In genomic region chr12:8917751-8918150, GRCh38 we compare ENCODE assay signal across 1 cellular context.
TF ChIP-seq lines count a peak whose summit lies in the region.

No MANE protein-coding gene starts in this region.

TF ChIP-seq in GM23338, 12 proteins besides CTCF, POLR2A, EP300 and RAD21 (continued from another document):
- TF ChIP-seq, protein P1, sequence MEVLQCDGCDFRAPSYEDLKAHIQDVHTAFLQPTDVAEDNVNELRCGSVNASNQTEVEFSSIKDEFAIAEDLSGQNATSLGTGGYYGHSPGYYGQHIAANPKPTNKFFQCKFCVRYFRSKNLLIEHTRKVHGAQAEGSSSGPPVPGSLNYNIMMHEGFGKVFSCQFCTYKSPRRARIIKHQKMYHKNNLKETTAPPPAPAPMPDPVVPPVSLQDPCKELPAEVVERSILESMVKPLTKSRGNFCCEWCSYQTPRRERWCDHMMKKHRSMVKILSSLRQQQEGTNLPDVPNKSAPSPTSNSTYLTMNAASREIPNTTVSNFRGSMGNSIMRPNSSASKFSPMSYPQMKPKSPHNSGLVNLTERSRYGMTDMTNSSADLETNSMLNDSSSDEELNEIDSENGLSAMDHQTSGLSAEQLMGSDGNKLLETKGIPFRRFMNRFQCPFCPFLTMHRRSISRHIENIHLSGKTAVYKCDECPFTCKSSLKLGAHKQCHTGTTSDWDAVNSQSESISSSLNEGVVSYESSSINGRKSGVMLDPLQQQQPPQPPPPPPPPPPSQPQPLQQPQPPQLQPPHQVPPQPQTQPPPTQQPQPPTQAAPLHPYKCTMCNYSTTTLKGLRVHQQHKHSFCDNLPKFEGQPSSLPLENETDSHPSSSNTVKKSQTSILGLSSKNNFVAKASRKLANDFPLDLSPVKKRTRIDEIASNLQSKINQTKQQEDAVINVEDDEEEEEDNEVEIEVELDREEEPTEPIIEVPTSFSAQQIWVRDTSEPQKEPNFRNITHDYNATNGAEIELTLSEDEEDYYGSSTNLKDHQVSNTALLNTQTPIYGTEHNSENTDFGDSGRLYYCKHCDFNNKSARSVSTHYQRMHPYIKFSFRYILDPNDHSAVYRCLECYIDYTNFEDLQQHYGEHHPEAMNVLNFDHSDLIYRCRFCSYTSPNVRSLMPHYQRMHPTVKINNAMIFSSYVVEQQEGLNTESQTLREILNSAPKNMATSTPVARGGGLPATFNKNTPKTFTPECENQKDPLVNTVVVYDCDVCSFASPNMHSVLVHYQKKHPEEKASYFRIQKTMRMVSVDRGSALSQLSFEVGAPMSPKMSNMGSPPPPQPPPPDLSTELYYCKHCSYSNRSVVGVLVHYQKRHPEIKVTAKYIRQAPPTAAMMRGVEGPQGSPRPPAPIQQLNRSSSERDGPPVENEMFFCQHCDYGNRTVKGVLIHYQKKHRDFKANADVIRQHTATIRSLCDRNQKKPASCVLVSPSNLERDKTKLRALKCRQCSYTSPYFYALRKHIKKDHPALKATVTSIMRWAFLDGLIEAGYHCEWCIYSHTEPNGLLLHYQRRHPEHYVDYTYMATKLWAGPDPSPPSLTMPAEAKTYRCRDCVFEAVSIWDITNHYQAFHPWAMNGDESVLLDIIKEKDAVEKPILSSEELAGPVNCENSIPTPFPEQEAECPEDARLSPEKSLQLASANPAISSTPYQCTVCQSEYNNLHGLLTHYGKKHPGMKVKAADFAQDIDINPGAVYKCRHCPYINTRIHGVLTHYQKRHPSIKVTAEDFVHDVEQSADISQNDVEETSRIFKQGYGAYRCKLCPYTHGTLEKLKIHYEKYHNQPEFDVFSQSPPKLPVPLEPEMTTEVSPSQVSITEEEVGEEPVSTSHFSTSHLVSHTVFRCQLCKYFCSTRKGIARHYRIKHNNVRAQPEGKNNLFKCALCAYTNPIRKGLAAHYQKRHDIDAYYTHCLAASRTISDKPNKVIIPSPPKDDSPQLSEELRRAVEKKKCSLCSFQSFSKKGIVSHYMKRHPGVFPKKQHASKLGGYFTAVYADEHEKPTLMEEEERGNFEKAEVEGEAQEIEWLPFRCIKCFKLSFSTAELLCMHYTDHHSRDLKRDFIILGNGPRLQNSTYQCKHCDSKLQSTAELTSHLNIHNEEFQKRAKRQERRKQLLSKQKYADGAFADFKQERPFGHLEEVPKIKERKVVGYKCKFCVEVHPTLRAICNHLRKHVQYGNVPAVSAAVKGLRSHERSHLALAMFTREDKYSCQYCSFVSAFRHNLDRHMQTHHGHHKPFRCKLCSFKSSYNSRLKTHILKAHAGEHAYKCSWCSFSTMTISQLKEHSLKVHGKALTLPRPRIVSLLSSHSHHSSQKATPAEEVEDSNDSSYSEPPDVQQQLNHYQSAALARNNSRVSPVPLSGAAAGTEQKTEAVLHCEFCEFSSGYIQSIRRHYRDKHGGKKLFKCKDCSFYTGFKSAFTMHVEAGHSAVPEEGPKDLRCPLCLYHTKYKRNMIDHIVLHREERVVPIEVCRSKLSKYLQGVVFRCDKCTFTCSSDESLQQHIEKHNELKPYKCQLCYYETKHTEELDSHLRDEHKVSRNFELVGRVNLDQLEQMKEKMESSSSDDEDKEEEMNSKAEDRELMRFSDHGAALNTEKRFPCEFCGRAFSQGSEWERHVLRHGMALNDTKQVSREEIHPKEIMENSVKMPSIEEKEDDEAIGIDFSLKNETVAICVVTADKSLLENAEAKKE (CRISPR knock-in tag; IDR thresholded peaks at IDR 0.05), result no peak
- no peak for TF ChIP-seq STAT1 (IDR thresholded peaks at IDR 0.05; ENCODE audit: unreplicated experiment)
- TF ChIP-seq, protein P2, sequence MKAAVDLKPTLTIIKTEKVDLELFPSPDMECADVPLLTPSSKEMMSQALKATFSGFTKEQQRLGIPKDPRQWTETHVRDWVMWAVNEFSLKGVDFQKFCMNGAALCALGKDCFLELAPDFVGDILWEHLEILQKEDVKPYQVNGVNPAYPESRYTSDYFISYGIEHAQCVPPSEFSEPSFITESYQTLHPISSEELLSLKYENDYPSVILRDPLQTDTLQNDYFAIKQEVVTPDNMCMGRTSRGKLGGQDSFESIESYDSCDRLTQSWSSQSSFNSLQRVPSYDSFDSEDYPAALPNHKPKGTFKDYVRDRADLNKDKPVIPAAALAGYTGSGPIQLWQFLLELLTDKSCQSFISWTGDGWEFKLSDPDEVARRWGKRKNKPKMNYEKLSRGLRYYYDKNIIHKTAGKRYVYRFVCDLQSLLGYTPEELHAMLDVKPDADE (IDR thresholded peaks at IDR 0.05), result no peak
- TF ChIP-seq CREB1 (CRISPR knock-in tag; IDR thresholded peaks at IDR 0.05; ENCODE audit: low read depth), result no peak
- no peak for TF ChIP-seq EZH2 (IDR thresholded peaks at IDR 0.05; ENCODE audit: low read depth, unreplicated experiment)
- TF ChIP-seq, protein P3, sequence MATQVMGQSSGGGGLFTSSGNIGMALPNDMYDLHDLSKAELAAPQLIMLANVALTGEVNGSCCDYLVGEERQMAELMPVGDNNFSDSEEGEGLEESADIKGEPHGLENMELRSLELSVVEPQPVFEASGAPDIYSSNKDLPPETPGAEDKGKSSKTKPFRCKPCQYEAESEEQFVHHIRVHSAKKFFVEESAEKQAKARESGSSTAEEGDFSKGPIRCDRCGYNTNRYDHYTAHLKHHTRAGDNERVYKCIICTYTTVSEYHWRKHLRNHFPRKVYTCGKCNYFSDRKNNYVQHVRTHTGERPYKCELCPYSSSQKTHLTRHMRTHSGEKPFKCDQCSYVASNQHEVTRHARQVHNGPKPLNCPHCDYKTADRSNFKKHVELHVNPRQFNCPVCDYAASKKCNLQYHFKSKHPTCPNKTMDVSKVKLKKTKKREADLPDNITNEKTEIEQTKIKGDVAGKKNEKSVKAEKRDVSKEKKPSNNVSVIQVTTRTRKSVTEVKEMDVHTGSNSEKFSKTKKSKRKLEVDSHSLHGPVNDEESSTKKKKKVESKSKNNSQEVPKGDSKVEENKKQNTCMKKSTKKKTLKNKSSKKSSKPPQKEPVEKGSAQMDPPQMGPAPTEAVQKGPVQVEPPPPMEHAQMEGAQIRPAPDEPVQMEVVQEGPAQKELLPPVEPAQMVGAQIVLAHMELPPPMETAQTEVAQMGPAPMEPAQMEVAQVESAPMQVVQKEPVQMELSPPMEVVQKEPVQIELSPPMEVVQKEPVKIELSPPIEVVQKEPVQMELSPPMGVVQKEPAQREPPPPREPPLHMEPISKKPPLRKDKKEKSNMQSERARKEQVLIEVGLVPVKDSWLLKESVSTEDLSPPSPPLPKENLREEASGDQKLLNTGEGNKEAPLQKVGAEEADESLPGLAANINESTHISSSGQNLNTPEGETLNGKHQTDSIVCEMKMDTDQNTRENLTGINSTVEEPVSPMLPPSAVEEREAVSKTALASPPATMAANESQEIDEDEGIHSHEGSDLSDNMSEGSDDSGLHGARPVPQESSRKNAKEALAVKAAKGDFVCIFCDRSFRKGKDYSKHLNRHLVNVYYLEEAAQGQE (IDR thresholded peaks at IDR 0.05; ENCODE audit: unreplicated experiment), result no peak
- TF ChIP-seq POLR2AphosphoS5 (IDR thresholded peaks at IDR 0.05; ENCODE audit: low read depth), result no peak
- no peak for TF ChIP-seq JUNB (IDR thresholded peaks at IDR 0.05; ENCODE audit: unreplicated experiment)
- no peak for TF ChIP-seq EZH2phosphoT487 (IDR thresholded peaks at IDR 0.05; ENCODE audit: unreplicated experiment)
- TF ChIP-seq NANOG (IDR thresholded peaks at IDR 0.05; ENCODE audit: borderline replicate concordance), result no peak
